14 cellular contexts compared by ENCODE assay signal in the genomic region with DNA sequence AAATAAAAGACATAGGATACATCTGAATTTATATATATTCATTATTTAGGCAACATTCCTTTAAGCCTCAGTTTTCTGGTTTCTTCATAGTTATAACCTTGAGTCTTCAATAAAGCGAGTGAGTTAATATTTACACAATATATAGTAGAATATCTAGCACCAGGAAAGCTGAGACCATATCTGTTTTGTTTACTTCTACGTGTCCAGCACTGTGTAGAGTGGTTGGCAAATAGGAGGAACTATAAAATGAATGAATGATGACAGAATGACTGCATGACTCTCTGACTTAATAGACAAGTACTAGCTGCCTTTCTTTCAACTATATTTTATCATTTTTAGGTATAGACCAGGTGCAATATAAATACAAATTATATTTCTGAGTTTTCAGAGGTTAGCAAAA.
DNase-seq lines count a peak whose midpoint lies in the region; TF ChIP-seq lines count a peak whose summit lies in the region.
"Had no signal": no experiment of that assay in that cellular context is flagged by ENCODE, and none has a peak within 500 bp of the region (broad histone marks: within the 10 kb centered on the region; RNA-seq: fewer than 3 reads in every experiment).

No MANE protein-coding gene starts in this region.

- no peaks in the 10 kb centered on the region for H3K9me3 ChIP-seq in osteoblast (ENCODE audit: low read depth, low read length)

- DNase-seq in NCI-H510A treated with DMSO at 0.1 percent for 48 hours (lab: John Stamatoyannopoulos, UW) (peak; percentile 7), NCI-H510A (lab: John Stamatoyannopoulos, UW) (no peak), DMS53 (lab: John Stamatoyannopoulos, UW) (peak; percentile 64), DMS53 treated with DMSO at 0.1 percent for 48 hours (lab: John Stamatoyannopoulos, UW; ENCODE audit: unreplicated experiment) (peak; percentile 16), osteoblast (ENCODE audit: insufficient read length, low spot score, missing footprints) (peak; percentile 35), nucleus accumbens (lab: John Stamatoyannopoulos, UW) (no peak)
- DNase-seq: C1 segment of cervical spinal cord; Calu3; CD4-positive, alpha-beta memory T cell; COR-L47; DND-41; GM23248; H7; HCEC 1CT had no signal

- no peaks in the 10 kb centered on the region for H3K4me1 ChIP-seq in osteoblast (ENCODE audit: insufficient read depth, low read length)

- H2AFZ ChIP-seq in osteoblast (ENCODE audit: low read length) = no peak overlapping the region
- H2AFZ ChIP-seq: GM23248 had no signal

- H3K4me2 ChIP-seq in osteoblast (ENCODE audit: insufficient read depth, low read length) = no peak overlapping the region

- no peak overlapping the region for H3K4me3 ChIP-seq in osteoblast (ENCODE audit: insufficient read depth, low read length)
- H3K4me3 ChIP-seq: GM23248 had no signal

- no peaks in the 10 kb centered on the region for H3K27me3 ChIP-seq in osteoblast (ENCODE audit: insufficient read depth, low read length)

- no peak overlapping the region for H3K27ac ChIP-seq in osteoblast (ENCODE audit: low read depth, low read length)
- H3K27ac ChIP-seq: GM23248 had no signal

- no peaks in the 10 kb centered on the region for H3K36me3 ChIP-seq in osteoblast (ENCODE audit: insufficient read depth, low read length)

- no peak for TF ChIP-seq CTCF in osteoblast (IDR thresholded peaks at IDR 0.05; ENCODE audit: extremely low read depth, low read depth, low read length)

- no peaks in the 10 kb centered on the region for H3K79me2 ChIP-seq in osteoblast (ENCODE audit: insufficient read depth, low read length)

- H4K20me1 ChIP-seq in osteoblast (ENCODE audit: insufficient read depth, low read length) = no peaks in the 10 kb centered on the region

Comparison
In these comparisons a context has a peak if more than half of its experiments do, and no peak if none do; other contexts are left out.
1. DNase-seq: peak in NCI-H510A treated with DMSO at 0.1 percent for 48 hours (single experiment), DMS53 (single experiment), DMS53 treated with DMSO at 0.1 percent for 48 hours (single experiment) and osteoblast (single experiment); none in NCI-H510A (single experiment) and nucleus accumbens (0 of 56).